ENCODE assay signal across 8 cellular contexts in genomic region chr19:9791552-9792181, GRCh38. TPM values are rescaled to one million over a fixed set of nuclear protein-coding genes. Genes with fewer than 3 reads are reported as not detected.
A peak's percentile ranks its signal among the peaks of the same experiment; 100 is the strongest.
DNase-seq lines count a peak whose midpoint lies in the region; ATAC-seq and TF ChIP-seq lines count a peak whose summit lies in the region.

No MANE protein-coding gene starts in this region.

- intact Hi-C loops in breast epithelium (cut with DNase I; ENCODE audit: low total_unique reads), result loop anchor here (10.0 kb wide), 1 partner anchor 167 kb away; the partner anchor contains the start of gene ZNF561

- H3K27ac ChIP-seq in breast epithelium, result peak overlapping the region; percentile 96 to 97

- peak overlapping the region; percentile 61 for H3K4me3 ChIP-seq in WI38 (ENCODE audit: low read depth, low read length)
- H3K4me3 ChIP-seq in breast epithelium, result peak overlapping the region; percentile 59 to 89 (median 69)
- peak overlapping the region; percentile 66 for H3K4me3 ChIP-seq in iPS-18c (ENCODE audit: insufficient read depth, low read depth, low read length)
- H3K4me3 ChIP-seq in skeletal muscle cell (ENCODE audit: low read depth, low read length), result peak overlapping the region; percentile 55

- no peaks in the 10 kb centered on the region for H3K36me3 ChIP-seq in breast epithelium

- TF ChIP-seq CTCF in WI38 (IDR thresholded peaks at IDR 0.05; ENCODE audit: low read depth, low read length) (no peak), breast epithelium (IDR thresholded peaks at IDR 0.05) (no peak)

- no peaks in the 10 kb centered on the region for H3K27me3 ChIP-seq in breast epithelium

- no peaks in the 10 kb centered on the region for H3K4me1 ChIP-seq in breast epithelium

- no peak for ATAC-seq in GM19328 (IDR thresholded peaks at IDR 0.05; ENCODE audit: unreplicated experiment)

- peak; percentile 87 for DNase-seq in COLO829 (ENCODE audit: low spot score)
- peak; percentile 89 for DNase-seq in HCEC 1CT
- DNase-seq in NCI-H2171 treated with DMSO at 0.1 percent for 48 hours (lab: John Stamatoyannopoulos, UW), result peak; percentile 81
- peak; percentile 97 for DNase-seq in breast epithelium (ENCODE audit: low spot score in 2 of 2)
- peak; percentile 89 for DNase-seq in skeletal muscle cell (ENCODE audit: low read depth)

- TF ChIP-seq POLR2A in breast epithelium (IDR thresholded peaks at IDR 0.05), result no peak

- no peaks in the 10 kb centered on the region for H3K9me3 ChIP-seq in breast epithelium
- H3K9me3 ChIP-seq in iPS-18c (ENCODE audit: control insufficient read depth, insufficient read depth, low read length), result no peaks in the 10 kb centered on the region

RNA-seq across cellular contexts. Expression of gene ZNF846, which starts 23.1 kb away (rescaled TPM):
- total RNA-seq in breast epithelium, result 10 to 100 TPM; 10.5 to 26.7 (median 20.8) TPM

RNA-seq across cellular contexts. Expression of gene FBXL12, which starts 27.2 kb away (rescaled TPM):
- total RNA-seq in breast epithelium, result 10 to 100 TPM; 18.7 to 27.1 (median 19.7) TPM

RNA-seq across cellular contexts. Expression of gene UBL5, which starts 36.1 kb away (rescaled TPM):
- 100 to 1,000 TPM; 381 to 489 (median 475) TPM for total RNA-seq in breast epithelium

RNA-seq across cellular contexts. Expression of gene PIN1, which starts 43.5 kb away (rescaled TPM):
- total RNA-seq in breast epithelium, result 100 to 1,000 TPM in 1 of 3 donors, 10 to 100 TPM in 2; 71.3 to 114 (median 73.4) TPM
